Comparison of ENCODE assay signal across 1 cellular context in the genomic region with DNA sequence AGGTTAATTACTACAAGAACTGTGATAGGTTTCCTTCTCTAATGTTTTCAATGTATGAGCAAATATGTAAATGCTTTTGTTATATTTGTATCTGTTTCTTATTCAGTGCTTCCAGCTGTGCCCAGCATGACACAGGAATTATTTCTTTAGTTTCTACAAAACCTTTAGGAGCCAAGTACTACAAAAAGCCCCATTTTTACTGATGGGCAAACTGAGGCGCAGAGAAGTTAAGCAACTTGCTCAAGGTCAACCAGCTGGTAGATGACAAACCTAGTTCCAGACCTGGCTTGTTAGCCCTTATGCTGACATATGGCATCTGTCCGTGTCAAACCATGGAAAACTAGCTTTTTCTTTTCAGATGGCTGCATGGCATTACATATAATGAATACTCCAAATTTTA.
TF ChIP-seq lines count a peak whose summit lies in the region.

No MANE protein-coding gene starts in this region.

TF ChIP-seq in GM23338, 12 proteins besides CTCF, POLR2A, EP300 and RAD21 (continued from another document):
- TF ChIP-seq ZNF462 (CRISPR knock-in tag; IDR thresholded peaks at IDR 0.05) (no peak), STAT1 (IDR thresholded peaks at IDR 0.05; ENCODE audit: unreplicated experiment) (no peak)
